ENCODE assay signal across 1 cellular context in the genomic region with DNA sequence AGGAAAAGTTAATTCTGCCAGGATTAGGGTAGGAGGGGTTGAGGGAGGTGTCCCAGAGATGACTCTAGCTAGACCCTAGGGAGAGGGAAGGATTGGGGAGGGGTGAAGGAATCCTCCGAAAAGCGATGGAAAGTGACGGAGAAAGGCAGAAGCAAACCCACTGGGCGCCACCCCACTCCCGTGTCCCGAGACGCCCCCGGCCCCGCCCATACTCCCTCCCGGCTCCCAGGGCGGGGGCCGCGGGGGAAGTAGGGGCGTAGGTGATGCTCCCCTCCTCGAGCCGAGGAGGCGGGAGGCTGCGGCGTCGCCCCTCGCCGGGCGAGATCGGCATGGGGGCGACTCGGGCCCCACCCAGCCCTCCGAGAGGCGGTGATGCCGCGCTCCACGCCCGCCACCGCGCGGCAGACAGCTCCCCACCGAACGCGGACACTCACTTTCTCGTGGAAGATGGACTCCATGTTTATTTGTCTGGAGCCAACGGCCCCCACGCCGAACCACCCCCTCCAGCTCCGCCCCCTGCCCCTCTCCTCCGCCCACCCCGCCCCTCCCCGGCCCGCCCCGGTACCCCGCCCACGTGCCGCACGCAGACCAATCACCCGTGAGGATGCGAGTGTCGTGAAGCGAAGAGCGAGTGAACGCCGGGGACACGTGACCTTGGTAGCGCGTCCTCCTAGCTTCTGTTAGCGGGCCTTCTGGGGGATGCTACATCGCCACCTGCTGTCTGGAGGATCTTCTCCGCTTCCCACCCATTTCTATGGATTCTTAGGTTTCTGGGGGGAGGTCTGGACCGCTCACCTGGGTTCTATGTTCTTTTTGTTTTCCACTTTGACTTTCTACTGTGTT.
A peak's percentile ranks its signal among the peaks of the same experiment; 100 is the strongest.
TF ChIP-seq lines count a peak whose summit lies in the region.

A gene (minus strand): TSS at position 488 of the 843 bp plus-strand sequence. CDS start 30 bp downstream, at position 458.

TF ChIP-seq in K562, 482 proteins besides CTCF, POLR2A, EP300 and RAD21 (continued from another document and continues in another):
- TF ChIP-seq NFIX (CRISPR knock-in tag; IDR thresholded peaks at IDR 0.05; ENCODE audit: low read depth) (no peak), ETS2 (tag; IDR thresholded peaks at IDR 0.05; ENCODE audit: borderline replicate concordance, poor library complexity, severe bottlenecking) (no peak), ZNF707 (CRISPR knock-in tag; conservative IDR thresholded peaks at IDR 0.05) (no peak), ZNF212 (CRISPR knock-in tag; IDR thresholded peaks at IDR 0.05) (no peak), GTF2A2 (tag; IDR thresholded peaks at IDR 0.05) (no peak), GABPB2 (CRISPR knock-in tag; conservative IDR thresholded peaks at IDR 0.05) (no peak), ZNF766 (CRISPR knock-in tag; conservative IDR thresholded peaks at IDR 0.05) (0 out of 2 replicates have a peak, but pooled peaks have one; percentile 29), HDAC2 (IDR thresholded peaks at IDR 0.05) (peak; percentile 49; the same call in 1 of the 2 replicates), TCF7 (IDR thresholded peaks at IDR 0.05; ENCODE audit: borderline replicate concordance) (no peak), MTA3 (IDR thresholded peaks at IDR 0.05; ENCODE audit: borderline replicate concordance) (peak; percentile 37; the same call in 1 of the 2 replicates), KAT8 (IDR thresholded peaks at IDR 0.05; ENCODE audit: low read depth) (no peak), OTX1 (CRISPR knock-in tag; IDR thresholded peaks at IDR 0.05) (no peak), IFI16 (CRISPR knock-in tag; IDR thresholded peaks at IDR 0.05) (no peak), ARNT (IDR thresholded peaks at IDR 0.05) (no peak), SAFB (IDR thresholded peaks at IDR 0.05; ENCODE audit: borderline replicate concordance, low read depth, low read length) (peak; percentile 63), HEY1 (CRISPR knock-in tag; IDR thresholded peaks at IDR 0.05; ENCODE audit: borderline replicate concordance) (no peak), RNF2 (IDR thresholded peaks at IDR 0.05) (no peak), PHF20 (IDR thresholded peaks at IDR 0.05; ENCODE audit: partially characterized antibody) (peak; percentile 7), ZNF354B (CRISPR knock-in tag; IDR thresholded peaks at IDR 0.05) (no peak), CSDE1 (IDR thresholded peaks at IDR 0.05) (no peak), ZNF584 (CRISPR knock-in tag; IDR thresholded peaks at IDR 0.05; ENCODE audit: low read depth) (no peak), HDAC8 (tag; IDR thresholded peaks at IDR 0.05) (no peak), SIN3A (IDR thresholded peaks at IDR 0.05; ENCODE audit: borderline replicate concordance in 2 of 2, control insufficient read depth in 1 of 2, low read depth in 2 of 2, low read length in 2 of 2) (peak; percentile 53 to 75; a peak in 1 of 4 replicates), BRD4 (IDR thresholded peaks at IDR 0.05) (no peak), HDAC1 (IDR thresholded peaks at IDR 0.05) (peak in 1 of 2 experiments; percentile 79; a peak in 1 of 4 replicates), TGIF2 (CRISPR knock-in tag; IDR thresholded peaks at IDR 0.05) (no peak), ZFP1 (CRISPR knock-in tag; IDR thresholded peaks at IDR 0.05) (no peak), KLF16 (IDR thresholded peaks at IDR 0.05) (no peak), RBM34 (IDR thresholded peaks at IDR 0.05; ENCODE audit: borderline replicate concordance, insufficient read depth, low read length) (no peak), SMAD3 (CRISPR knock-in tag; conservative IDR thresholded peaks at IDR 0.05) (no peak), ZFP36 (IDR thresholded peaks at IDR 0.05; ENCODE audit: low read depth, low read length, partially characterized antibody) (no peak), ZNF717 (CRISPR knock-in tag; IDR thresholded peaks at IDR 0.05) (no peak), SRF (CRISPR knock-in tag; IDR thresholded peaks at IDR 0.05) (no peak), HMG20B (CRISPR knock-in tag; IDR thresholded peaks at IDR 0.05) (no peak)
- TF ChIP-seq, protein P1, sequence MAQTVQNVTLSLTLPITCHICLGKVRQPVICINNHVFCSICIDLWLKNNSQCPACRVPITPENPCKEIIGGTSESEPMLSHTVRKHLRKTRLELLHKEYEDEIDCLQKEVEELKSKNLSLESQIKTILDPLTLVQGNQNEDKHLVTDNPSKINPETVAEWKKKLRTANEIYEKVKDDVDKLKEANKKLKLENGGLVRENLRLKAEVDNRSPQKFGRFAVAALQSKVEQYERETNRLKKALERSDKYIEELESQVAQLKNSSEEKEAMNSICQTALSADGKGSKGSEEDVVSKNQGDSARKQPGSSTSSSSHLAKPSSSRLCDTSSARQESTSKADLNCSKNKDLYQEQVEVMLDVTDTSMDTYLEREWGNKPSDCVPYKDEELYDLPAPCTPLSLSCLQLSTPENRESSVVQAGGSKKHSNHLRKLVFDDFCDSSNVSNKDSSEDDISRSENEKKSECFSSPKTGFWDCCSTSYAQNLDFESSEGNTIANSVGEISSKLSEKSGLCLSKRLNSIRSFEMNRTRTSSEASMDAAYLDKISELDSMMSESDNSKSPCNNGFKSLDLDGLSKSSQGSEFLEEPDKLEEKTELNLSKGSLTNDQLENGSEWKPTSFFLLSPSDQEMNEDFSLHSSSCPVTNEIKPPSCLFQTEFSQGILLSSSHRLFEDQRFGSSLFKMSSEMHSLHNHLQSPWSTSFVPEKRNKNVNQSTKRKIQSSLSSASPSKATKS (CRISPR knock-in tag; IDR thresholded peaks at IDR 0.05): no peak
- TF ChIP-seq, protein P2, sequence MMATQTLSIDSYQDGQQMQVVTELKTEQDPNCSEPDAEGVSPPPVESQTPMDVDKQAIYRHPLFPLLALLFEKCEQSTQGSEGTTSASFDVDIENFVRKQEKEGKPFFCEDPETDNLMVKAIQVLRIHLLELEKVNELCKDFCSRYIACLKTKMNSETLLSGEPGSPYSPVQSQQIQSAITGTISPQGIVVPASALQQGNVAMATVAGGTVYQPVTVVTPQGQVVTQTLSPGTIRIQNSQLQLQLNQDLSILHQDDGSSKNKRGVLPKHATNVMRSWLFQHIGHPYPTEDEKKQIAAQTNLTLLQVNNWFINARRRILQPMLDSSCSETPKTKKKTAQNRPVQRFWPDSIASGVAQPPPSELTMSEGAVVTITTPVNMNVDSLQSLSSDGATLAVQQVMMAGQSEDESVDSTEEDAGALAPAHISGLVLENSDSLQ (IDR thresholded peaks at IDR 0.05): no peak
- TF ChIP-seq, protein P3, sequence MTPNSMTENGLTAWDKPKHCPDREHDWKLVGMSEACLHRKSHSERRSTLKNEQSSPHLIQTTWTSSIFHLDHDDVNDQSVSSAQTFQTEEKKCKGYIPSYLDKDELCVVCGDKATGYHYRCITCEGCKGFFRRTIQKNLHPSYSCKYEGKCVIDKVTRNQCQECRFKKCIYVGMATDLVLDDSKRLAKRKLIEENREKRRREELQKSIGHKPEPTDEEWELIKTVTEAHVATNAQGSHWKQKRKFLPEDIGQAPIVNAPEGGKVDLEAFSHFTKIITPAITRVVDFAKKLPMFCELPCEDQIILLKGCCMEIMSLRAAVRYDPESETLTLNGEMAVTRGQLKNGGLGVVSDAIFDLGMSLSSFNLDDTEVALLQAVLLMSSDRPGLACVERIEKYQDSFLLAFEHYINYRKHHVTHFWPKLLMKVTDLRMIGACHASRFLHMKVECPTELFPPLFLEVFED (CRISPR knock-in tag; conservative IDR thresholded peaks at IDR 0.05): no peak
- TF ChIP-seq, protein P4, sequence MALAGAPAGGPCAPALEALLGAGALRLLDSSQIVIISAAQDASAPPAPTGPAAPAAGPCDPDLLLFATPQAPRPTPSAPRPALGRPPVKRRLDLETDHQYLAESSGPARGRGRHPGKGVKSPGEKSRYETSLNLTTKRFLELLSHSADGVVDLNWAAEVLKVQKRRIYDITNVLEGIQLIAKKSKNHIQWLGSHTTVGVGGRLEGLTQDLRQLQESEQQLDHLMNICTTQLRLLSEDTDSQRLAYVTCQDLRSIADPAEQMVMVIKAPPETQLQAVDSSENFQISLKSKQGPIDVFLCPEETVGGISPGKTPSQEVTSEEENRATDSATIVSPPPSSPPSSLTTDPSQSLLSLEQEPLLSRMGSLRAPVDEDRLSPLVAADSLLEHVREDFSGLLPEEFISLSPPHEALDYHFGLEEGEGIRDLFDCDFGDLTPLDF (CRISPR knock-in tag; IDR thresholded peaks at IDR 0.05): no peak
- TF ChIP-seq, protein P5, sequence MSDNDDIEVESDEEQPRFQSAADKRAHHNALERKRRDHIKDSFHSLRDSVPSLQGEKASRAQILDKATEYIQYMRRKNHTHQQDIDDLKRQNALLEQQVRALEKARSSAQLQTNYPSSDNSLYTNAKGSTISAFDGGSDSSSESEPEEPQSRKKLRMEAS (CRISPR knock-in tag; IDR thresholded peaks at IDR 0.05): peak; percentile 69; the same call in 1 of the 2 replicates
- TF ChIP-seq, protein P6, sequence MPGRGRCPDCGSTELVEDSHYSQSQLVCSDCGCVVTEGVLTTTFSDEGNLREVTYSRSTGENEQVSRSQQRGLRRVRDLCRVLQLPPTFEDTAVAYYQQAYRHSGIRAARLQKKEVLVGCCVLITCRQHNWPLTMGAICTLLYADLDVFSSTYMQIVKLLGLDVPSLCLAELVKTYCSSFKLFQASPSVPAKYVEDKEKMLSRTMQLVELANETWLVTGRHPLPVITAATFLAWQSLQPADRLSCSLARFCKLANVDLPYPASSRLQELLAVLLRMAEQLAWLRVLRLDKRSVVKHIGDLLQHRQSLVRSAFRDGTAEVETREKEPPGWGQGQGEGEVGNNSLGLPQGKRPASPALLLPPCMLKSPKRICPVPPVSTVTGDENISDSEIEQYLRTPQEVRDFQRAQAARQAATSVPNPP (IDR thresholded peaks at IDR 0.05; ENCODE audit: borderline replicate concordance, insufficient read depth, insufficient read length): no peak
- TF ChIP-seq, protein P7, sequence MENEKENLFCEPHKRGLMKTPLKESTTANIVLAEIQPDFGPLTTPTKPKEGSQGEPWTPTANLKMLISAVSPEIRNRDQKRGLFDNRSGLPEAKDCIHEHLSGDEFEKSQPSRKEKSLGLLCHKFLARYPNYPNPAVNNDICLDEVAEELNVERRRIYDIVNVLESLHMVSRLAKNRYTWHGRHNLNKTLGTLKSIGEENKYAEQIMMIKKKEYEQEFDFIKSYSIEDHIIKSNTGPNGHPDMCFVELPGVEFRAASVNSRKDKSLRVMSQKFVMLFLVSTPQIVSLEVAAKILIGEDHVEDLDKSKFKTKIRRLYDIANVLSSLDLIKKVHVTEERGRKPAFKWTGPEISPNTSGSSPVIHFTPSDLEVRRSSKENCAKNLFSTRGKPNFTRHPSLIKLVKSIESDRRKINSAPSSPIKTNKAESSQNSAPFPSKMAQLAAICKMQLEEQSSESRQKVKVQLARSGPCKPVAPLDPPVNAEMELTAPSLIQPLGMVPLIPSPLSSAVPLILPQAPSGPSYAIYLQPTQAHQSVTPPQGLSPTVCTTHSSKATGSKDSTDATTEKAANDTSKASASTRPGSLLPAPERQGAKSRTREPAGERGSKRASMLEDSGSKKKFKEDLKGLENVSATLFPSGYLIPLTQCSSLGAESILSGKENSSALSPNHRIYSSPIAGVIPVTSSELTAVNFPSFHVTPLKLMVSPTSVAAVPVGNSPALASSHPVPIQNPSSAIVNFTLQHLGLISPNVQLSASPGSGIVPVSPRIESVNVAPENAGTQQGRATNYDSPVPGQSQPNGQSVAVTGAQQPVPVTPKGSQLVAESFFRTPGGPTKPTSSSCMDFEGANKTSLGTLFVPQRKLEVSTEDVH (IDR thresholded peaks at IDR 0.05; ENCODE audit: low read depth, partially characterized antibody): no peak
- TF ChIP-seq, protein P8, sequence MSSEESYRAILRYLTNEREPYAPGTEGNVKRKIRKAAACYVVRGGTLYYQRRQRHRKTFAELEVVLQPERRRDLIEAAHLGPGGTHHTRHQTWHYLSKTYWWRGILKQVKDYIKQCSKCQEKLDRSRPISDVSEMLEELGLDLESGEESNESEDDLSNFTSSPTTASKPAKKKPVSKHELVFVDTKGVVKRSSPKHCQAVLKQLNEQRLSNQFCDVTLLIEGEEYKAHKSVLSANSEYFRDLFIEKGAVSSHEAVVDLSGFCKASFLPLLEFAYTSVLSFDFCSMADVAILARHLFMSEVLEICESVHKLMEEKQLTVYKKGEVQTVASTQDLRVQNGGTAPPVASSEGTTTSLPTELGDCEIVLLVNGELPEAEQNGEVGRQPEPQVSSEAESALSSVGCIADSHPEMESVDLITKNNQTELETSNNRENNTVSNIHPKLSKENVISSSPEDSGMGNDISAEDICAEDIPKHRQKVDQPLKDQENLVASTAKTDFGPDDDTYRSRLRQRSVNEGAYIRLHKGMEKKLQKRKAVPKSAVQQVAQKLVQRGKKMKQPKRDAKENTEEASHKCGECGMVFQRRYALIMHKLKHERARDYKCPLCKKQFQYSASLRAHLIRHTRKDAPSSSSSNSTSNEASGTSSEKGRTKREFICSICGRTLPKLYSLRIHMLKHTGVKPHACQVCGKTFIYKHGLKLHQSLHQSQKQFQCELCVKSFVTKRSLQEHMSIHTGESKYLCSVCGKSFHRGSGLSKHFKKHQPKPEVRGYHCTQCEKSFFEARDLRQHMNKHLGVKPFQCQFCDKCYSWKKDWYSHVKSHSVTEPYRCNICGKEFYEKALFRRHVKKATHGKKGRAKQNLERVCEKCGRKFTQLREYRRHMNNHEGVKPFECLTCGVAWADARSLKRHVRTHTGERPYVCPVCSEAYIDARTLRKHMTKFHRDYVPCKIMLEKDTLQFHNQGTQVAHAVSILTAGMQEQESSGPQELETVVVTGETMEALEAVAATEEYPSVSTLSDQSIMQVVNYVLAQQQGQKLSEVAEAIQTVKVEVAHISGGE (CRISPR knock-in tag; IDR thresholded peaks at IDR 0.05): no peak
- TF ChIP-seq, protein P9, sequence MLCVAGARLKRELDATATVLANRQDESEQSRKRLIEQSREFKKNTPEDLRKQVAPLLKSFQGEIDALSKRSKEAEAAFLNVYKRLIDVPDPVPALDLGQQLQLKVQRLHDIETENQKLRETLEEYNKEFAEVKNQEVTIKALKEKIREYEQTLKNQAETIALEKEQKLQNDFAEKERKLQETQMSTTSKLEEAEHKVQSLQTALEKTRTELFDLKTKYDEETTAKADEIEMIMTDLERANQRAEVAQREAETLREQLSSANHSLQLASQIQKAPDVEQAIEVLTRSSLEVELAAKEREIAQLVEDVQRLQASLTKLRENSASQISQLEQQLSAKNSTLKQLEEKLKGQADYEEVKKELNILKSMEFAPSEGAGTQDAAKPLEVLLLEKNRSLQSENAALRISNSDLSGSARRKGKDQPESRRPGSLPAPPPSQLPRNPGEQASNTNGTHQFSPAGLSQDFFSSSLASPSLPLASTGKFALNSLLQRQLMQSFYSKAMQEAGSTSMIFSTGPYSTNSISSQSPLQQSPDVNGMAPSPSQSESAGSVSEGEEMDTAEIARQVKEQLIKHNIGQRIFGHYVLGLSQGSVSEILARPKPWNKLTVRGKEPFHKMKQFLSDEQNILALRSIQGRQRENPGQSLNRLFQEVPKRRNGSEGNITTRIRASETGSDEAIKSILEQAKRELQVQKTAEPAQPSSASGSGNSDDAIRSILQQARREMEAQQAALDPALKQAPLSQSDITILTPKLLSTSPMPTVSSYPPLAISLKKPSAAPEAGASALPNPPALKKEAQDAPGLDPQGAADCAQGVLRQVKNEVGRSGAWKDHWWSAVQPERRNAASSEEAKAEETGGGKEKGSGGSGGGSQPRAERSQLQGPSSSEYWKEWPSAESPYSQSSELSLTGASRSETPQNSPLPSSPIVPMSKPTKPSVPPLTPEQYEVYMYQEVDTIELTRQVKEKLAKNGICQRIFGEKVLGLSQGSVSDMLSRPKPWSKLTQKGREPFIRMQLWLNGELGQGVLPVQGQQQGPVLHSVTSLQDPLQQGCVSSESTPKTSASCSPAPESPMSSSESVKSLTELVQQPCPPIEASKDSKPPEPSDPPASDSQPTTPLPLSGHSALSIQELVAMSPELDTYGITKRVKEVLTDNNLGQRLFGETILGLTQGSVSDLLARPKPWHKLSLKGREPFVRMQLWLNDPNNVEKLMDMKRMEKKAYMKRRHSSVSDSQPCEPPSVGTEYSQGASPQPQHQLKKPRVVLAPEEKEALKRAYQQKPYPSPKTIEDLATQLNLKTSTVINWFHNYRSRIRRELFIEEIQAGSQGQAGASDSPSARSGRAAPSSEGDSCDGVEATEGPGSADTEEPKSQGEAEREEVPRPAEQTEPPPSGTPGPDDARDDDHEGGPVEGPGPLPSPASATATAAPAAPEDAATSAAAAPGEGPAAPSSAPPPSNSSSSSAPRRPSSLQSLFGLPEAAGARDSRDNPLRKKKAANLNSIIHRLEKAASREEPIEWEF (CRISPR knock-in tag; IDR thresholded peaks at IDR 0.05): no peak
